Comparison of ENCODE assay signal across 1 cellular context in the genomic region with DNA sequence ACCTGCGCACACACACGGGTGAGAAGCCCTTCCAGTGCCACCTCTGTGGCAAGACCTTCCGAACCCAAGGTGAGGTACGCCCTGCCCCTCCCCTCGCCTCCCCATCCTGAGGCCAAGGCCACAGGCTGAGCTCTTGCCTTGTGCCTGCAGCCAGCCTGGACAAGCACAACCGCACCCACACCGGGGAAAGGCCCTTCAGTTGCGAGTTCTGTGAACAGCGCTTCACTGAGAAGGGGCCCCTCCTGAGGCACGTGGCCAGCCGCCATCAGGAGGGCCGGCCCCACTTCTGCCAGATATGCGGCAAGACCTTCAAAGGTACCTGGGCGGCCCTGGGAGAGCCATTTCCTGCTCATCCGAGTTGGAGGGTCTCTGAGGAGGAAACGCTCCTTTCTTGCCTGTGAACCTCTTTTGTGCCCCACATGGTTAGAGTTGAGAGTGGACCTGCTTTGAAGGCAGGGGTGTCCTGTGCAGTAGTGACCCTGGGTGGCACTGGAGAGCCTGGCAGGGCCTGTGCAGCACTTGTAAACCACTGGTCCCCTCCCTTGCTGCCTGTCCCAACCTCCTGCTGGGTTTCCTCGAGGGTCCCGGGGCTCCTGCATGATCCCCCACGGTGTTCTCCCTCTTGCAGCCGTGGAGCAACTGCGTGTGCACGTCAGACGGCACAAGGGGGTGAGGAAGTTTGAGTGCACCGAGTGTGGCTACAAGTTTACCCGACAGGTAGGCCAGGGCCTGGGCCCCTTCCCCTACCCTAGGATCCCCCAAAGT.
TF ChIP-seq lines count a peak whose summit lies in the region.

No MANE protein-coding gene starts in this region.

TF ChIP-seq in HepG2, 621 proteins besides CTCF, POLR2A, EP300 and RAD21:
- TF ChIP-seq HMG20A (CRISPR knock-in tag; IDR thresholded peaks at IDR 0.05; ENCODE audit: borderline replicate concordance) = no peak
- TF ChIP-seq, protein P1, sequence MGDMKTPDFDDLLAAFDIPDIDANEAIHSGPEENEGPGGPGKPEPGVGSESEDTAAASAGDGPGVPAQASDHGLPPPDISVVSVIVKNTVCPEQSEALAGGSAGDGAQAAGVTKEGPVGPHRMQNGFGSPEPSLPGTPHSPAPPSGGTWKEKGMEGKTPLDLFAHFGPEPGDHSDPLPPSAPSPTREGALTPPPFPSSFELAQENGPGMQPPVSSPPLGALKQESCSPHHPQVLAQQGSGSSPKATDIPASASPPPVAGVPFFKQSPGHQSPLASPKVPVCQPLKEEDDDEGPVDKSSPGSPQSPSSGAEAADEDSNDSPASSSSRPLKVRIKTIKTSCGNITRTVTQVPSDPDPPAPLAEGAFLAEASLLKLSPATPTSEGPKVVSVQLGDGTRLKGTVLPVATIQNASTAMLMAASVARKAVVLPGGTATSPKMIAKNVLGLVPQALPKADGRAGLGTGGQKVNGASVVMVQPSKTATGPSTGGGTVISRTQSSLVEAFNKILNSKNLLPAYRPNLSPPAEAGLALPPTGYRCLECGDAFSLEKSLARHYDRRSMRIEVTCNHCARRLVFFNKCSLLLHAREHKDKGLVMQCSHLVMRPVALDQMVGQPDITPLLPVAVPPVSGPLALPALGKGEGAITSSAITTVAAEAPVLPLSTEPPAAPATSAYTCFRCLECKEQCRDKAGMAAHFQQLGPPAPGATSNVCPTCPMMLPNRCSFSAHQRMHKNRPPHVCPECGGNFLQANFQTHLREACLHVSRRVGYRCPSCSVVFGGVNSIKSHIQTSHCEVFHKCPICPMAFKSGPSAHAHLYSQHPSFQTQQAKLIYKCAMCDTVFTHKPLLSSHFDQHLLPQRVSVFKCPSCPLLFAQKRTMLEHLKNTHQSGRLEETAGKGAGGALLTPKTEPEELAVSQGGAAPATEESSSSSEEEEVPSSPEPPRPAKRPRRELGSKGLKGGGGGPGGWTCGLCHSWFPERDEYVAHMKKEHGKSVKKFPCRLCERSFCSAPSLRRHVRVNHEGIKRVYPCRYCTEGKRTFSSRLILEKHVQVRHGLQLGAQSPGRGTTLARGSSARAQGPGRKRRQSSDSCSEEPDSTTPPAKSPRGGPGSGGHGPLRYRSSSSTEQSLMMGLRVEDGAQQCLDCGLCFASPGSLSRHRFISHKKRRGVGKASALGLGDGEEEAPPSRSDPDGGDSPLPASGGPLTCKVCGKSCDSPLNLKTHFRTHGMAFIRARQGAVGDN (CRISPR knock-in tag; IDR thresholded peaks at IDR 0.05) = 0 out of 2 replicates have a peak, but pooled peaks have one; percentile 5
- TF ChIP-seq AGO2 (optimal IDR thresholded peaks at IDR 0.05; ENCODE audit: low read depth, low read length) = peak; percentile 11
- no peak for TF ChIP-seq SMYD3 (CRISPR knock-in tag; IDR thresholded peaks at IDR 0.05)
